33 cellular contexts compared by ENCODE assay signal in genomic region chr12:125284087-125284486, GRCh38.
DNase-seq lines count a peak whose midpoint lies in the region; ATAC-seq and TF ChIP-seq lines count a peak whose summit lies in the region.
"Had no signal": no experiment of that assay in that cellular context is flagged by ENCODE, and none has a peak within 500 bp of the region (broad histone marks: within the 10 kb centered on the region; RNA-seq: fewer than 3 reads in every experiment).

No MANE protein-coding gene starts in this region.

- dilution Hi-C loops in mammary epithelial cell (cut with HindIII; ENCODE audit: low sequenced_read_pairs) = no loop called here

- intact Hi-C loops in head of caudate nucleus (cut with DNase I) = no loop called here
- intact Hi-C loops in mammary epithelial cell (cut with micrococcal nuclease) = no loop called here

- H3K36me3 ChIP-seq in SK-N-MC (ENCODE audit: insufficient read depth, low read length) (peaks cover 28% of the 10 kb centered on the region), mammary epithelial cell (ENCODE audit: insufficient read depth, low read length) (no peaks in the 10 kb centered on the region)
- H3K36me3 ChIP-seq: BE2C; BLaER1; BLaER1 treated with 17β-estradiol and CSF1 and Interleukin-3, amounts not matched to agents 10 nM and 100 nM had no signal

- H3K4me2 ChIP-seq in mammary epithelial cell (ENCODE audit: insufficient read depth, low read depth, low read length) = no peak overlapping the region
- H3K4me2 ChIP-seq: A549; BLaER1; BLaER1 treated with 17β-estradiol and CSF1 and Interleukin-3, amounts not matched to agents 10 nM and 100 nM had no signal

- CTCF ChIA-PET in mammary epithelial cell (lab: Charles Lee; ENCODE audit: low non-redundant PET) = no interaction called here

- no peak overlapping the region for H2AFZ ChIP-seq in mammary epithelial cell (ENCODE audit: low read depth, low read length)

- H3K9ac ChIP-seq in SK-N-MC (ENCODE audit: insufficient read length) (no peak overlapping the region), mammary epithelial cell (ENCODE audit: insufficient read depth, low read length) (no peak overlapping the region)
- H3K9ac ChIP-seq: BLaER1; BLaER1 treated with 17β-estradiol and CSF1 and Interleukin-3, amounts not matched to agents 10 nM and 100 nM had no signal

- H3K27ac ChIP-seq in SK-N-MC = peak overlapping the region; percentile 86; the same call in 1 of the 2 replicates
- no peak overlapping the region for H3K27ac ChIP-seq in mammary epithelial cell (ENCODE audit: insufficient read depth, low read depth, low read length)
- H3K27ac ChIP-seq: 22Rv1; A549; BLaER1; BLaER1 treated with 17β-estradiol and CSF1 and Interleukin-3, amounts not matched to agents 10 nM and 100 nM; C4-2B had no signal

- TF ChIP-seq CTCF in mammary epithelial cell (conservative IDR thresholded peaks at IDR 0.05 in 1 of 2, IDR thresholded peaks at IDR 0.05 in 1 of 2; ENCODE audit: extremely low read depth in 1 of 2, insufficient read depth in 1 of 2, low read depth in 1 of 2, low read length in 2 of 2) = no peak

- BruUV-seq in mammary epithelial cell (replicated peaks; lab: Mats Ljungman, UMichigan) = no TSS peak

- no peaks in the 10 kb centered on the region for H3K27me3 ChIP-seq in mammary epithelial cell (ENCODE audit: insufficient read depth, low read length)
- H3K27me3 ChIP-seq: BLaER1; BLaER1 treated with 17β-estradiol and CSF1 and Interleukin-3, amounts not matched to agents 10 nM and 100 nM had no signal

- in situ Hi-C loops in mammary epithelial cell (cut with MboI; ENCODE audit: low sequenced_read_pairs in 2 of 2) = no loop called here

- no peaks in the 10 kb centered on the region for H4K20me1 ChIP-seq in mammary epithelial cell (ENCODE audit: insufficient read depth, low read length)
- H4K20me1 ChIP-seq: BLaER1; BLaER1 treated with 17β-estradiol and CSF1 and Interleukin-3, amounts not matched to agents 10 nM and 100 nM had no signal

- no peak overlapping the region for H3K4me3 ChIP-seq in SK-N-MC
- H3K4me3 ChIP-seq in mammary epithelial cell (replicated peaks in 1 of 3; ENCODE audit: insufficient read depth in 1 of 3, low read depth in 2 of 3, low read length in 3 of 3) = no peak overlapping the region
- H3K4me3 ChIP-seq: A549; BLaER1; BLaER1 treated with 17β-estradiol and CSF1 and Interleukin-3, amounts not matched to agents 10 nM and 100 nM had no signal

- DNase-seq in SK-N-MC (ENCODE audit: low read depth, low spot score) = no peak
- peak in 25 of 42 donors; percentile 12 to 82 (median 48) for DNase-seq in head of caudate nucleus
- DNase-seq in mesenteric fat pad (ENCODE audit: low spot score) = peak; percentile 55
- peak; percentile 50 for DNase-seq in putamen (ENCODE audit: low spot score)
- DNase-seq in stimulated activated CD8-positive, alpha-beta memory T cell treated with anti-CD3 and anti-CD28 coated beads, Interleukin-4, amount 100 ng/mL, for 48 hours = no peak
- DNase-seq in mammary epithelial cell = no peak
- DNase-seq: 8988T; ACHN; AML-193; BE2C; C1 segment of cervical spinal cord; Caco-2; Calu3; CD4-positive, alpha-beta memory T cell; CD4-positive, alpha-beta T cell; CD4-positive, CD25-positive, alpha-beta regulatory T cell; CD8-positive, alpha-beta memory T cell; CD8-positive, alpha-beta T cell; COR-L47; DMS 273 treated with DMSO at 0.1 percent for 48 hours; DMS153; DMS53; DMS79; DMS79 treated with DMSO at 0.1 percent for 48 hours; DND-41; EL had no signal

- H3K9me3 ChIP-seq in SK-N-MC (ENCODE audit: low read depth, low read length) (no peaks in the 10 kb centered on the region), mammary epithelial cell (replicated peaks; ENCODE audit: insufficient read depth, low read length) (peaks cover 6% of the 10 kb centered on the region)
- H3K9me3 ChIP-seq: A549, BE2C, BLaER1, Caco-2 had no signal

- H3K79me2 ChIP-seq in mammary epithelial cell (ENCODE audit: insufficient read depth, low read length) = no peaks in the 10 kb centered on the region

- WGBS in mammary epithelial cell (ENCODE audit: low coverage, missing lambda C conversion rate) = 53% methylated on average over 5 of the region's 5 CpGs

- ATAC-seq in GM21529 (IDR thresholded peaks at IDR 0.05; ENCODE audit: unreplicated experiment) (no peak), HG03439 (IDR thresholded peaks at IDR 0.05; ENCODE audit: unreplicated experiment) (no peak)
- ATAC-seq: A549; CD8-positive, alpha-beta T cell had no signal

- H3K4me1 ChIP-seq in mammary epithelial cell (ENCODE audit: insufficient read depth, low read length) = no peaks in the 10 kb centered on the region
- H3K4me1 ChIP-seq: A549; BE2C; BLaER1; BLaER1 treated with 17β-estradiol and CSF1 and Interleukin-3, amounts not matched to agents 10 nM and 100 nM; Caco-2 had no signal

Comparison
In these comparisons a context has a peak if more than half of its experiments do, and no peak if none do; other contexts are left out.
1. DNase-seq: peak in head of caudate nucleus (25 of 42), mesenteric fat pad (single experiment) and putamen (single experiment); none in SK-N-MC (single experiment), stimulated activated CD8-positive, alpha-beta memory T cell treated with anti-CD3 and anti-CD28 coated beads, Interleukin-4, amount 100 ng/mL, for 48 hours (single experiment) and mammary epithelial cell (single experiment).